ENCODE assay signal across 19 cellular contexts in the genomic region with DNA sequence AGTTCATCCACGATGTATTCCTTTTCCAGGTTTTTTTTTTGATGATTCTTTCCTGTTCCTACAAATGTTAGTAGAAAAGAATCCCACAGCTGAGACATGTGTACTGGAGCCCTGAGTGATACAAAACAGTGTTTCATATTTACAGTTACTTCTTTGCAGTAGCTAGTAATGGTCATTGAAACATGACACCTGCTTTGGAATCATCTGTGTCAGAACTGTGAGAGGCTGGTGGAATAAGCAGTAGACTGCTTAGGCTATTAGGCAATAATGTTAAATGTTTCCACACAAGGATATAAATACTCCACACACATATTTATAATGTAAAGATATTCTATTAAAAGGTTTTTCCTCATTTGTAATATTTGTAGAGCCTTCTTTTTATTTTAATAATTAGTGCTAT.
DNase-seq lines count a peak whose midpoint lies in the region; ATAC-seq, FAIRE-seq and TF ChIP-seq lines count a peak whose summit lies in the region.
"Had no signal": no experiment of that assay in that cellular context is flagged by ENCODE, and none has a peak within 500 bp of the region (broad histone marks: within the 10 kb centered on the region; RNA-seq: fewer than 3 reads in every experiment).

No MANE protein-coding gene starts in this region.

- CTCF ChIA-PET in HEK293T (lab: Yijun Ruan, JAX): no interaction called here

- peaks cover 14% of the 10 kb centered on the region for H3K36me3 Mint-ChIP-seq in endothelial cell (ENCODE audit: low read depth, unreplicated experiment)
- H3K36me3 Mint-ChIP-seq: activated naive CD8-positive, alpha-beta T cell treated with anti-CD3 and anti-CD28 coated beads for 36 hours; stimulated activated naive B cell treated with anti-CD40 and anti-IgM and Interleukin-4, amounts not matched to agents 10 μg/mL and 1 μg/mL and 100 μg/mL, for 72 hours had no signal

- H3K4me3 ChIP-seq in bronchial epithelial cell (ENCODE audit: low read depth, low read length): no peak overlapping the region
- H3K4me3 ChIP-seq: BLaER1, cardiac muscle cell, tibial artery had no signal

- TF ChIP-seq CTCF in bronchial epithelial cell (IDR thresholded peaks at IDR 0.05; ENCODE audit: insufficient read depth, low read length, severe bottlenecking): no peak
- no peak for TF ChIP-seq CTCF in endothelial cell (IDR thresholded peaks at IDR 0.05; ENCODE audit: unreplicated experiment)

- no peak for ATAC-seq in HG02840 (IDR thresholded peaks at IDR 0.05; ENCODE audit: low FRiP score, unreplicated experiment)
- ATAC-seq: HCT116; stimulated activated naive B cell treated with anti-CD40 and anti-IgM and Interleukin-4, amounts not matched to agents 10 μg/mL and 1 μg/mL and 100 μg/mL, for 72 hours had no signal

- H3K36me3 ChIP-seq in bronchial epithelial cell (ENCODE audit: control insufficient read depth, insufficient read depth, low read length): no peaks in the 10 kb centered on the region
- H3K36me3 ChIP-seq: BLaER1, cardiac muscle cell, tibial artery had no signal

- H3K9me3 Mint-ChIP-seq in endothelial cell (ENCODE audit: unreplicated experiment): no peaks in the 10 kb centered on the region
- H3K9me3 Mint-ChIP-seq: activated B cell treated with CpG ODN at 0.5 μM for 24 hours; activated naive CD8-positive, alpha-beta T cell treated with anti-CD3 and anti-CD28 coated beads for 36 hours; neural crest cell; stimulated activated naive B cell treated with anti-CD40 and anti-IgM and Interleukin-4, amounts not matched to agents 10 μg/mL and 1 μg/mL and 100 μg/mL, for 72 hours had no signal

- H3K27me3 ChIP-seq in bronchial epithelial cell (ENCODE audit: control insufficient read depth, insufficient read depth, low read length): no peaks in the 10 kb centered on the region
- H3K27me3 ChIP-seq: BLaER1, cardiac muscle cell, tibial artery had no signal

- H3K27ac Mint-ChIP-seq in endothelial cell (ENCODE audit: unreplicated experiment): no peak overlapping the region
- H3K27ac Mint-ChIP-seq: activated B cell treated with CpG ODN at 0.5 μM for 24 hours; activated naive CD8-positive, alpha-beta T cell treated with anti-CD3 and anti-CD28 coated beads for 36 hours; stimulated activated naive B cell treated with anti-CD40 and anti-IgM and Interleukin-4, amounts not matched to agents 10 μg/mL and 1 μg/mL and 100 μg/mL, for 72 hours had no signal

- POLR2A ChIA-PET in HEK293T (lab: Yijun Ruan, JAX): no interaction called here

- no peak for FAIRE-seq in bronchial epithelial cell (lab: Jason Lieb, UNC)

- DNase-seq in HEK293T (ENCODE audit: extremely low spot score): peak; percentile 12
- peak; percentile 30 for DNase-seq in NCI-H460 (ENCODE audit: extremely low read depth, low read depth)
- DNase-seq in bronchial epithelial cell (ENCODE audit: low read depth): peak; percentile 43
- peak; percentile 5 for DNase-seq in myocyte (ENCODE audit: low read depth)
- DNase-seq in endothelial cell (ENCODE audit: low spot score): no peak
- DNase-seq in stimulated activated CD4-positive, alpha-beta T cell treated with anti-CD3 and anti-CD28 coated beads, Interleukin-15, amount 100 ng/mL, for 24 hours: no peak
- DNase-seq: activated B cell treated with CpG ODN at 0.5 μM for 24 hours; activated naive CD8-positive, alpha-beta T cell treated with anti-CD3 and anti-CD28 coated beads for 36 hours; hypothalamus; MM.1S; NCI-H2029 treated with DMSO at 0.1 percent for 48 hours; NCI-H774; stimulated activated naive B cell treated with anti-CD40 and anti-IgM and Interleukin-4, amounts not matched to agents 10 μg/mL and 1 μg/mL and 100 μg/mL, for 72 hours; tibial artery had no signal

- no peak overlapping the region for H3K4me3 Mint-ChIP-seq in endothelial cell (ENCODE audit: unreplicated experiment)
- H3K4me3 Mint-ChIP-seq: activated B cell treated with CpG ODN at 0.5 μM for 24 hours; activated naive CD8-positive, alpha-beta T cell treated with anti-CD3 and anti-CD28 coated beads for 36 hours; neural crest cell; stimulated activated naive B cell treated with anti-CD40 and anti-IgM and Interleukin-4, amounts not matched to agents 10 μg/mL and 1 μg/mL and 100 μg/mL, for 72 hours had no signal

- no peaks in the 10 kb centered on the region for H3K4me1 Mint-ChIP-seq in endothelial cell (ENCODE audit: unreplicated experiment)
- H3K4me1 Mint-ChIP-seq: activated B cell treated with CpG ODN at 0.5 μM for 24 hours; activated naive CD8-positive, alpha-beta T cell treated with anti-CD3 and anti-CD28 coated beads for 36 hours; neural crest cell; stimulated activated naive B cell treated with anti-CD40 and anti-IgM and Interleukin-4, amounts not matched to agents 10 μg/mL and 1 μg/mL and 100 μg/mL, for 72 hours had no signal

- H3K27me3 Mint-ChIP-seq in endothelial cell (ENCODE audit: unreplicated experiment): no peaks in the 10 kb centered on the region
- H3K27me3 Mint-ChIP-seq: activated B cell treated with CpG ODN at 0.5 μM for 24 hours; activated naive CD8-positive, alpha-beta T cell treated with anti-CD3 and anti-CD28 coated beads for 36 hours; stimulated activated naive B cell treated with anti-CD40 and anti-IgM and Interleukin-4, amounts not matched to agents 10 μg/mL and 1 μg/mL and 100 μg/mL, for 72 hours had no signal

TF ChIP-seq in HEK293T, 16 proteins besides CTCF, POLR2A, EP300 and RAD21:
- TF ChIP-seq L3MBTL2 (conservative IDR thresholded peaks at IDR 0.05): no peak
- TF ChIP-seq TARDBP (IDR thresholded peaks at IDR 0.05): no peak
- no peak for TF ChIP-seq NFRKB (IDR thresholded peaks at IDR 0.05)
- no peak for TF ChIP-seq FOXM1 (IDR thresholded peaks at IDR 0.05; ENCODE audit: borderline replicate concordance)
- no peak for TF ChIP-seq ARNT (IDR thresholded peaks at IDR 0.05)
- no peak for TF ChIP-seq ZNF384 (IDR thresholded peaks at IDR 0.05)
- TF ChIP-seq BHLHE40 (IDR thresholded peaks at IDR 0.05; ENCODE audit: borderline replicate concordance): no peak
- no peak for TF ChIP-seq FOXA1 (IDR thresholded peaks at IDR 0.05)
- no peak for TF ChIP-seq SP1 (IDR thresholded peaks at IDR 0.05)
- TF ChIP-seq SUZ12 (IDR thresholded peaks at IDR 0.05): no peak
- TF ChIP-seq, protein P1, sequence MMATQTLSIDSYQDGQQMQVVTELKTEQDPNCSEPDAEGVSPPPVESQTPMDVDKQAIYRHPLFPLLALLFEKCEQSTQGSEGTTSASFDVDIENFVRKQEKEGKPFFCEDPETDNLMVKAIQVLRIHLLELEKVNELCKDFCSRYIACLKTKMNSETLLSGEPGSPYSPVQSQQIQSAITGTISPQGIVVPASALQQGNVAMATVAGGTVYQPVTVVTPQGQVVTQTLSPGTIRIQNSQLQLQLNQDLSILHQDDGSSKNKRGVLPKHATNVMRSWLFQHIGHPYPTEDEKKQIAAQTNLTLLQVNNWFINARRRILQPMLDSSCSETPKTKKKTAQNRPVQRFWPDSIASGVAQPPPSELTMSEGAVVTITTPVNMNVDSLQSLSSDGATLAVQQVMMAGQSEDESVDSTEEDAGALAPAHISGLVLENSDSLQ (IDR thresholded peaks at IDR 0.05): no peak
- no peak for TF ChIP-seq LEF1 (IDR thresholded peaks at IDR 0.05; ENCODE audit: borderline replicate concordance)

Comparison
In these comparisons a context has a peak if more than half of its experiments do, and no peak if none do; other contexts are left out.
1. DNase-seq: peak in HEK293T (single experiment), NCI-H460 (single experiment), bronchial epithelial cell (single experiment) and myocyte (single experiment); none in endothelial cell (single experiment) and stimulated activated CD4-positive, alpha-beta T cell treated with anti-CD3 and anti-CD28 coated beads, Interleukin-15, amount 100 ng/mL, for 24 hours (single experiment).